1 cellular context compared by ENCODE assay signal in genomic region chr3:116154389-116154788, GRCh38.
TF ChIP-seq lines count a peak whose summit lies in the region.

No MANE protein-coding gene starts in this region.

TF ChIP-seq in WTC11, 78 proteins besides CTCF, POLR2A, EP300 and RAD21 (continued from another document):
- TF ChIP-seq HMGXB4 (CRISPR knock-in tag; IDR thresholded peaks at IDR 0.05) (no peak), CREM (CRISPR knock-in tag; IDR thresholded peaks at IDR 0.05) (no peak), USF2 (CRISPR knock-in tag; IDR thresholded peaks at IDR 0.05) (no peak), HMGA2 (CRISPR knock-in tag; IDR thresholded peaks at IDR 0.05) (no peak), ZSCAN18 (CRISPR knock-in tag; IDR thresholded peaks at IDR 0.05) (no peak), FOXP1 (CRISPR knock-in tag; IDR thresholded peaks at IDR 0.05; ENCODE audit: borderline replicate concordance) (no peak), STAT6 (CRISPR knock-in tag; conservative IDR thresholded peaks at IDR 0.05; ENCODE audit: low read depth) (no peak), AFF4 (CRISPR knock-in tag; IDR thresholded peaks at IDR 0.05; ENCODE audit: borderline replicate concordance) (no peak), JAZF1 (CRISPR knock-in tag; IDR thresholded peaks at IDR 0.05) (no peak), ZNF263 (CRISPR knock-in tag; IDR thresholded peaks at IDR 0.05; ENCODE audit: low read depth) (no peak), E2F5 (CRISPR knock-in tag; IDR thresholded peaks at IDR 0.05) (no peak), FOXK1 (CRISPR knock-in tag; IDR thresholded peaks at IDR 0.05) (no peak), ZMAT4 (CRISPR knock-in tag; IDR thresholded peaks at IDR 0.05) (no peak), NFE2L1 (CRISPR knock-in tag; IDR thresholded peaks at IDR 0.05) (no peak)
